13 cellular contexts compared by ENCODE assay signal in the genomic region with DNA sequence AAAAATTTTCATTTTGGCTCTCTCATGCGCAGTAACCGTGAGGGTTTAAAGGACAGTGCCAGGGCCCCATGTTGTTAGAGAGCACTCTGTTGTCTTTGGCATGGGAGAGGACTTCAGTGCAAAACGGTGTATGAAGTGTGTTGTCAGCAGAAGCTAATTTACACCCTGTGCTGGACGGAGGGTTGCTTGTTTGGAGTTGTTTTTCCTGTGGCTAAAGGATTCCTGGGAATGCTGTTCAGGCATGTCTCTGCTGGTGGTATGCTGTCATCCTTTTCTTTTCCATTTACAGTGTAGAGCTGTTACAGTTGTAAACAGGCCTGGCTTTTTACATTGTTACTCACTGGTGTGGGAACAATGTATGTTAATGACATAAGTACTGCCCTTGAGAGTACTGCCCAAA.
DNase-seq lines count a peak whose midpoint lies in the region; ATAC-seq, FAIRE-seq and TF ChIP-seq lines count a peak whose summit lies in the region.
"Had no signal": no experiment of that assay in that cellular context is flagged by ENCODE, and none has a peak within 500 bp of the region (broad histone marks: within the 10 kb centered on the region; RNA-seq: fewer than 3 reads in every experiment).

No MANE protein-coding gene starts in this region.

- no peak for TF ChIP-seq CTCF in endothelial cell of umbilical vein (IDR thresholded peaks at IDR 0.05; ENCODE audit: extremely low read depth in 1 of 2, insufficient read depth in 1 of 2, low read depth in 1 of 2, low read length in 2 of 2)

- no peaks in the 10 kb centered on the region for H3K9me1 ChIP-seq in endothelial cell of umbilical vein (replicated peaks; ENCODE audit: control insufficient read depth, extremely low read depth, insufficient read depth, low read length)

- no peak overlapping the region for H3K14ac ChIP-seq in mesenchymal stem cell (ENCODE audit: low read length in 2 of 2)

- H3K27me3 ChIP-seq in endothelial cell of umbilical vein (ENCODE audit: control insufficient read depth in 2 of 2, insufficient read depth in 2 of 2, low read length in 2 of 2) (no peaks in the 10 kb centered on the region), mesenchymal stem cell (ENCODE audit: control insufficient read depth in 1 of 2, insufficient read depth in 1 of 2, low read length in 2 of 2) (no peaks in the 10 kb centered on the region)

- no peaks in the 10 kb centered on the region for H3K79me2 ChIP-seq in endothelial cell of umbilical vein (ENCODE audit: control insufficient read depth, insufficient read depth, low read length)

- peak overlapping the region in 1 of 2 experiments; percentile 37 for H3K4ac ChIP-seq in mesenchymal stem cell (ENCODE audit: low read depth in 1 of 2, low read length in 2 of 2)

- H4K20me1 ChIP-seq in endothelial cell of umbilical vein (replicated peaks; ENCODE audit: control insufficient read depth, extremely low read depth, insufficient read depth, low read length), result no peaks in the 10 kb centered on the region

- H2BK120ac ChIP-seq in mesenchymal stem cell (ENCODE audit: low read depth, low read length), result peak overlapping the region; percentile 27

- no peak overlapping the region for H4K91ac ChIP-seq in mesenchymal stem cell (ENCODE audit: low read length)

- POLR2A ChIA-PET in endothelial cell of umbilical vein (lab: Charles Lee), result no interaction called here

- dilution Hi-C loops in endothelial cell of umbilical vein (cut with MboI; ENCODE audit: extremely low pct_ligation_motif_present, low sequenced_read_pairs), result no loop called here

- H3K27ac ChIP-seq in endothelial cell of umbilical vein (ENCODE audit: insufficient read depth, low read depth, low read length), result peak overlapping the region; percentile 17
- H3K27ac ChIP-seq in mesenchymal stem cell (ENCODE audit: low read length, poor library complexity, severe bottlenecking), result peak overlapping the region; percentile 94

- peak overlapping the region; percentile 7 for H4K8ac ChIP-seq in mesenchymal stem cell (ENCODE audit: low read length)

- no TSS peak for BruUV-seq in endothelial cell of umbilical vein (replicated peaks; lab: Mats Ljungman, UMichigan)

- ATAC-seq in HG02870 (IDR thresholded peaks at IDR 0.05; ENCODE audit: unreplicated experiment), result no peak
- ATAC-seq: stimulated activated memory B cell treated with anti-CD40 and anti-IgM and Interleukin-4, amounts not matched to agents 10 μg/mL and 1 μg/mL and 100 μg/mL, for 72 hours had no signal

- DNase-seq in NCI-H345 (lab: John Stamatoyannopoulos, UW) (peak; percentile 2), NCI-H345 treated with DMSO at 0.1 percent for 48 hours (lab: John Stamatoyannopoulos, UW; ENCODE audit: unreplicated experiment) (no peak), endothelial cell of umbilical vein (ENCODE audit: low read depth, low spot score) (peak; percentile 89), mesenchymal stem cell (peak; percentile 82), middle frontal gyrus (ENCODE audit: extremely low spot score, low spot score) (no peak), DMS53 (lab: John Stamatoyannopoulos, UW) (no peak), NCI-H748 (lab: John Stamatoyannopoulos, UW; ENCODE audit: unreplicated experiment) (no peak)
- DNase-seq: NCI-H526 treated with DMSO at 0.1 percent for 48 hours, T-helper 9 cell had no signal

- H2AFZ ChIP-seq in endothelial cell of umbilical vein (ENCODE audit: low read depth, low read length), result peak overlapping the region; percentile 87
- no peak overlapping the region for H2AFZ ChIP-seq in mesenchymal stem cell (ENCODE audit: low read depth, low read length)

- H2BK12ac ChIP-seq in mesenchymal stem cell (ENCODE audit: low read length in 2 of 2), result peak overlapping the region in 1 of 2 experiments; percentile 69

- no peak overlapping the region for H3K9ac ChIP-seq in endothelial cell of umbilical vein (replicated peaks; ENCODE audit: extremely low read depth, insufficient read depth, low read length)
- H3K9ac ChIP-seq in mesenchymal stem cell (ENCODE audit: low read length), result no peak overlapping the region

- H3K18ac ChIP-seq in mesenchymal stem cell (ENCODE audit: low read depth in 1 of 2, low read length in 2 of 2), result peak overlapping the region in 1 of 2 experiments; percentile 75

- H3K4me3 ChIP-seq in endothelial cell of umbilical vein (replicated peaks in 1 of 3; ENCODE audit: insufficient read depth in 1 of 3, low read depth in 1 of 3, low read length in 3 of 3) (no peak overlapping the region), mesenchymal stem cell (ENCODE audit: insufficient read depth in 1 of 2, low read depth in 1 of 2, low read length in 2 of 2) (no peak overlapping the region)

- H3K4me2 ChIP-seq in endothelial cell of umbilical vein (ENCODE audit: insufficient read depth, low read length) (no peak overlapping the region), mesenchymal stem cell (ENCODE audit: low read length, poor library complexity, severe bottlenecking) (no peak overlapping the region)

- peaks cover 2% of the 10 kb centered on the region for H3K79me1 ChIP-seq in mesenchymal stem cell (replicated peaks; ENCODE audit: low read length, poor library complexity, severe bottlenecking)

- H3K36me3 ChIP-seq in endothelial cell of umbilical vein (ENCODE audit: control insufficient read depth in 2 of 2, extremely low read depth in 1 of 2, insufficient read depth in 2 of 2, low read length in 2 of 2) (no peaks in the 10 kb centered on the region), mesenchymal stem cell (ENCODE audit: control insufficient read depth in 1 of 2, insufficient read depth in 2 of 2, low read depth in 1 of 2, low read length in 2 of 2) (no peaks in the 10 kb centered on the region)

- CTCF ChIA-PET in endothelial cell of umbilical vein (lab: Charles Lee), result interaction anchor here (1.3 kb wide), 1 partner anchor 12 kb away, joined by 3 read pairs; no protein-coding TSS in a partner anchor

- no peak overlapping the region for H2BK15ac ChIP-seq in mesenchymal stem cell (ENCODE audit: low read depth, poor library complexity, severe bottlenecking)

- FAIRE-seq in endothelial cell of umbilical vein (lab: Jason Lieb, UNC), result peak; percentile 66
- FAIRE-seq: A204.1, frontal cortex had no signal

- intact Hi-C loops in endothelial cell of umbilical vein (cut with micrococcal nuclease), result no loop called here

- H3K23ac ChIP-seq in mesenchymal stem cell (ENCODE audit: low read length in 2 of 2), result no peak overlapping the region

- no peak for TF ChIP-seq POLR2A in endothelial cell of umbilical vein (IDR thresholded peaks at IDR 0.05; ENCODE audit: low read depth, low read length)

- H2BK5ac ChIP-seq in mesenchymal stem cell (ENCODE audit: low read depth, low read length, poor library complexity, severe bottlenecking), result peak overlapping the region; percentile 47

- H3K9me3 ChIP-seq in endothelial cell of umbilical vein (replicated peaks; ENCODE audit: control insufficient read depth, insufficient read depth, low read length) (no peaks in the 10 kb centered on the region), mesenchymal stem cell (ENCODE audit: control insufficient read depth, low read length) (no peaks in the 10 kb centered on the region)

- no peak overlapping the region for H2AK5ac ChIP-seq in mesenchymal stem cell (ENCODE audit: low read length, severe bottlenecking)

- no peaks in the 10 kb centered on the region for H3K4me1 ChIP-seq in endothelial cell of umbilical vein (ENCODE audit: control insufficient read depth, extremely low read depth, insufficient read depth, low read length)
- peaks cover 9% of the 10 kb centered on the region for H3K4me1 ChIP-seq in mesenchymal stem cell (ENCODE audit: control insufficient read depth, insufficient read depth, low read depth, low read length)

- WGBS in mesenchymal stem cell, result 45% methylated on average over 4 of the region's 4 CpGs

TF ChIP-seq in endothelial cell of umbilical vein, 7 proteins besides CTCF, POLR2A, EP300 and RAD21:
- no peak for TF ChIP-seq JUN (IDR thresholded peaks at IDR 0.05; ENCODE audit: borderline replicate concordance, insufficient read depth, insufficient read length, low read depth)
- no peak for TF ChIP-seq GATA2 (IDR thresholded peaks at IDR 0.05; ENCODE audit: insufficient read depth, insufficient read length, low read depth, low read length)

Comparison
In these comparisons a context has a peak if more than half of its experiments do, and no peak if none do; other contexts are left out.
1. DNase-seq: peak in NCI-H345 (single experiment), endothelial cell of umbilical vein (single experiment) and mesenchymal stem cell (single experiment); none in NCI-H345 treated with DMSO at 0.1 percent for 48 hours (single experiment), middle frontal gyrus (single experiment), DMS53 (single experiment) and NCI-H748 (single experiment).